In genomic region chr2:113274427-113274826, GRCh38 we compare ENCODE assay signal across 28 cellular contexts. TPM values are rescaled to one million over a fixed set of nuclear protein-coding genes. Genes with fewer than 3 reads are reported as not detected.
A peak's percentile ranks its signal among the peaks of the same experiment; 100 is the strongest.
DNase-seq lines count a peak whose midpoint lies in the region; ATAC-seq, FAIRE-seq and TF ChIP-seq lines count a peak whose summit lies in the region.
"Had no signal": no experiment of that assay in that cellular context is flagged by ENCODE, and none has a peak within 500 bp of the region (broad histone marks: within the 10 kb centered on the region; RNA-seq: fewer than 3 reads in every experiment).

No MANE protein-coding gene starts in this region.

- H3K27me3 Mint-ChIP-seq in CD4-positive, alpha-beta memory T cell, result peaks cover 46 to 51% of the 10 kb centered on the region in 2 donors

- H3K4me3 Mint-ChIP-seq in CD4-positive, alpha-beta memory T cell, result no peak overlapping the region
- H3K4me3 Mint-ChIP-seq: CD4-positive, CD25-positive, alpha-beta regulatory T cell; IgD-negative memory B cell had no signal

- peak overlapping the region; percentile 54 to 62 for H3K27ac ChIP-seq in A549
- H3K27ac ChIP-seq in HEK293 (ENCODE audit: extremely low read depth, low read depth, low read length), result no peak overlapping the region
- H3K27ac ChIP-seq in CD4-positive, alpha-beta memory T cell (ENCODE audit: low read depth, low read length), result no peak overlapping the region
- H3K27ac ChIP-seq: BLaER1, GM23248, HL-60, KMS-11, PC-9, RWPE1 had no signal

- H3K9me3 ChIP-seq in A549 (no peaks in the 10 kb centered on the region), HEK293 (ENCODE audit: control insufficient read depth, insufficient read depth, low read depth, low read length) (no peaks in the 10 kb centered on the region)
- H3K9me3 ChIP-seq in CD4-positive, alpha-beta memory T cell (ENCODE audit: control insufficient read depth in 1 of 2, low read length in 2 of 2), result no peaks in the 10 kb centered on the region

- no peaks in the 10 kb centered on the region for H3K36me3 Mint-ChIP-seq in CD4-positive, alpha-beta memory T cell
- H3K36me3 Mint-ChIP-seq: IgD-negative memory B cell had no signal

- H3K27ac Mint-ChIP-seq in CD4-positive, alpha-beta memory T cell, result no peak overlapping the region
- H3K27ac Mint-ChIP-seq: CD4-positive, CD25-positive, alpha-beta regulatory T cell had no signal

- CTCF ChIA-PET in A549 (lab: Yijun Ruan, JAX) (interaction anchor here (0.9 kb wide), 1 partner anchor 9 kb away, joined by 3 read pairs; no protein-coding TSS in a partner anchor), HEK293 (lab: Yijun Ruan, JAX) (interaction anchor here (1.8 to 1.9 kb wide), 2 partner anchors 9 to 115 kb away, joined by 4 to 6 read pairs; no protein-coding TSS in a partner anchor)
- CTCF ChIA-PET in CD4-positive, alpha-beta memory T cell (lab: Charles Lee; ENCODE audit: partially characterized antibody), result no interaction called here

- no peak for TF ChIP-seq EP300 in A549 (IDR thresholded peaks at IDR 0.05)

- no peak for FAIRE-seq in A549 (lab: Jason Lieb, UNC)
- FAIRE-seq: G401.6 had no signal

- H3K4me3 ChIP-seq in A549 (no peak overlapping the region), HEK293 (ENCODE audit: low read depth, low read length) (no peak overlapping the region), kidney epithelial cell (ENCODE audit: low read depth, low read length) (peak overlapping the region; percentile 82)
- H3K4me3 ChIP-seq in CD4-positive, alpha-beta memory T cell (ENCODE audit: low read length in 2 of 2), result no peak overlapping the region
- H3K4me3 ChIP-seq: BLaER1, GM23248, PC-9 had no signal

- TF ChIP-seq RAD21 in A549 (conservative IDR thresholded peaks at IDR 0.05 in 1 of 2, IDR thresholded peaks at IDR 0.05 in 1 of 2), result no peak

- no peaks in the 10 kb centered on the region for H3K9me3 Mint-ChIP-seq in CD4-positive, alpha-beta memory T cell
- H3K9me3 Mint-ChIP-seq: IgD-negative memory B cell had no signal

- no peak for DNase-seq in A549 (ENCODE audit: low read depth in 1 of 2, low spot score in 1 of 2)
- no peak for DNase-seq in kidney epithelial cell (ENCODE audit: low read depth)
- peak; percentile 80 for DNase-seq in renal cortical epithelial cell (ENCODE audit: low read depth)
- no peak for DNase-seq in CD4-positive, alpha-beta memory T cell
- no peak for DNase-seq in NCI-H1105 (lab: John Stamatoyannopoulos, UW)
- DNase-seq: 8988T; CD4-positive, CD25-positive, alpha-beta regulatory T cell; GM23248; HCEC 1CT; MM.1S; NCI-H1417; NCI-H1694; NCI-H2029 treated with DMSO at 0.1 percent for 48 hours; NCI-H446 treated with DMSO at 0.1 percent for 48 hours; NCI-H526; NCI-H82; NK-92 treated with Interleukin-12 subunit alpha and Interleukin-12 subunit beta, amount 100 ng/mL, for 24 hours; PC-9; SHP77 had no signal

- no peak for ATAC-seq in A549
- no peak for ATAC-seq in GM19023 (IDR thresholded peaks at IDR 0.05; ENCODE audit: unreplicated experiment)
- no peak for ATAC-seq in HG03460 (IDR thresholded peaks at IDR 0.05; ENCODE audit: unreplicated experiment)

- H3K4me1 Mint-ChIP-seq in CD4-positive, alpha-beta memory T cell, result peaks cover 12 to 22% (median 14%) of the 10 kb centered on the region in 4 donors

- H3K27me3 ChIP-seq in kidney epithelial cell (ENCODE audit: control insufficient read depth, insufficient read depth, low read length), result no peaks in the 10 kb centered on the region
- H3K27me3 ChIP-seq in CD4-positive, alpha-beta memory T cell (ENCODE audit: insufficient read depth, low read length), result peaks cover 42% of the 10 kb centered on the region

- POLR2A ChIA-PET in A549 (lab: Yijun Ruan, JAX), result no interaction called here
- POLR2A ChIA-PET in HEK293 (lab: Yijun Ruan, JAX), result no interaction called here
- POLR2A ChIA-PET in CD4-positive, alpha-beta memory T cell (lab: Charles Lee; ENCODE audit: partially characterized antibody), result no interaction called here

- no peak for TF ChIP-seq POLR2A in A549 (IDR thresholded peaks at IDR 0.05; ENCODE audit: low read length)

- H3K4me1 ChIP-seq in A549, result peaks cover 32% of the 10 kb centered on the region
- H3K4me1 ChIP-seq in HEK293 (ENCODE audit: control insufficient read depth, insufficient read depth, low read length), result no peaks in the 10 kb centered on the region
- peaks cover 34% of the 10 kb centered on the region for H3K4me1 ChIP-seq in CD4-positive, alpha-beta memory T cell (ENCODE audit: insufficient read depth, low read length)

- no peak for TF ChIP-seq CTCF in A549 (IDR thresholded peaks at IDR 0.05)
- TF ChIP-seq CTCF in HEK293 (tag by site-specific recombination; IDR thresholded peaks at IDR 0.05), result no peak
- TF ChIP-seq CTCF in kidney epithelial cell (IDR thresholded peaks at IDR 0.05; ENCODE audit: insufficient read depth, low read length, poor library complexity, severe bottlenecking), result no peak

- H3K36me3 ChIP-seq in HEK293 (ENCODE audit: control insufficient read depth in 2 of 2, insufficient read depth in 1 of 2, low read length in 2 of 2), result no peaks in the 10 kb centered on the region
- H3K36me3 ChIP-seq in kidney epithelial cell (ENCODE audit: control insufficient read depth, insufficient read depth, low read length), result peaks cover 2% of the 10 kb centered on the region
- no peaks in the 10 kb centered on the region for H3K36me3 ChIP-seq in CD4-positive, alpha-beta memory T cell (ENCODE audit: insufficient read depth, low read length)
- H3K36me3 ChIP-seq: BLaER1 had no signal

- peak overlapping the region; percentile 48 for H3K4me2 ChIP-seq in A549
- H3K4me2 ChIP-seq: BLaER1, KMS-11, PC-9 had no signal

- intact Hi-C loops in CD4-positive, alpha-beta memory T cell (cut with micrococcal nuclease), result no loop called here

TF ChIP-seq in A549, 52 proteins besides CTCF, POLR2A, EP300 and RAD21:
- TF ChIP-seq GATA3 (IDR thresholded peaks at IDR 0.05; ENCODE audit: borderline replicate concordance), result no peak
- TF ChIP-seq CHD4 (IDR thresholded peaks at IDR 0.05; ENCODE audit: borderline replicate concordance), result no peak
- no peak for TF ChIP-seq RNF2 (IDR thresholded peaks at IDR 0.05; ENCODE audit: borderline replicate concordance, low read depth)
- TF ChIP-seq HES2 (IDR thresholded peaks at IDR 0.05), result no peak
- TF ChIP-seq HOXA7 (CRISPR knock-in tag; IDR thresholded peaks at IDR 0.05), result no peak
- TF ChIP-seq HDAC2 (IDR thresholded peaks at IDR 0.05), result no peak
- no peak for TF ChIP-seq NR3C1 (IDR thresholded peaks at IDR 0.05)

TF ChIP-seq in HEK293, 187 proteins besides CTCF, POLR2A, EP300 and RAD21:
- TF ChIP-seq ZNF792 (tag by site-specific recombination; IDR thresholded peaks at IDR 0.05) (no peak), PRDM1 (tag by site-specific recombination; IDR thresholded peaks at IDR 0.05) (peak; percentile 73)

RNA-seq across cellular contexts. Expression of gene PAX8, which starts 4.3 kb away (rescaled TPM):
- polyA plus RNA-seq in A549 (2011; rRNA removed) (0.71 and 1.0 TPM in 2 replicates), A549 (2017; fragmentation: RNase III; extraction: RNeasy Plus Mini Kit Qiagen cat#74134 plus additional on column Dnase treatment) (0.81 to 1.7 TPM (median 1.5 TPM) in 3 replicates)
- 0.54 and 0.66 TPM in 2 replicates for polyA plus RNA-seq in A549 (2012; cell fraction: cytosol; rRNA removed)
- 0.40 and 0.91 TPM in 2 replicates for polyA plus RNA-seq in A549 (2012; cell fraction: nucleus; rRNA removed)
- 1.0 and 1.7 TPM in 2 replicates for polyA minus RNA-seq in A549 (2011; rRNA and poly(A)+ RNA removed)
- total RNA-seq in kidney epithelial cell (118 and 142 TPM in 2 replicates), renal cortical epithelial cell (86.5 and 273 TPM in 2 replicates)
- 1 to 10 TPM; 1.7 to 2.3 TPM for total RNA-seq in CD4-positive, alpha-beta memory T cell
- polyA plus RNA-seq in CD4-positive, alpha-beta memory T cell, result under 1 TPM; 0.19 to 0.80 TPM

Comparison
In these comparisons a context has a peak if more than half of its experiments do, and no peak if none do; other contexts are left out.
1. H3K27ac ChIP-seq: peak in A549 (2 of 2); none in HEK293 (single experiment) and CD4-positive, alpha-beta memory T cell (single experiment).
2. RNA of gene PAX8, which starts 4.3 kb away (total RNA-seq): 86.5 to 273 TPM in renal cortical epithelial cell and 118 to 142 TPM in kidney epithelial cell; 1.7 to 2.3 TPM in CD4-positive, alpha-beta memory T cell; every median in the first group is over 10 times any median in the second.